ENCODE assay signal across 22 cellular contexts in the genomic region with DNA sequence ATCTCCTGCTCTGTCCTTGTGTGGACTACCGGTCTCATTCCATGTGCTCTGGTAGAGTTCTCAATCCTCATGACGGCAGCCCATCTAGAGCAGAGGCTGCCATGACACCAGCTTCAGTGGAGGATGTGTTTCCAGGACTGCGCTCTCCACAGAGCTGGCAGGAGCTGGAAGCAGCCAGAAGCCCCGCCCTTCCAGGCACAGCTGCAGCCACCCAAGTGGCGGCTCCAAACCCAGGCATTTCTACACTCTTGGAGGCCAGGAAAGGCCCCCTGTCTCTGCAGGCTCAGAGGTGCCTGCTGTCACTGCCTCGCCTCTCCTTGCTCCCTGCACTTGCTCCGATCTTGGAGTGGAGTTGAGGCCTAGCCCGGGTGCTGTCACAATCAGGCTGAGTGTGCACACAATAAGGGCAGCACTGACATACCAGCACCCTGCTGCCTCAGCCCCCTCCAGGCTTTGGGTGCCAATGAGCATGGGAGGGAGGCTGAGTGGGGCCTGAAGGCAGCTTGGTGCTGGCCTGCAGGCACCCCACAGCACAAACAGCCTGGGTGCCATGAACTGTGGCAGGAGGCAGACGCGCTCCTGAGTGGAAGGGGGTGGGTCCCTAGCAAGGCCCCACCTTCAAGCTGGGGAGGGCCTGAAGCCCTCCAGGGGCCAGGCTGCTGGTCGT.
DNase-seq lines count a peak whose midpoint lies in the region; ATAC-seq, FAIRE-seq and TF ChIP-seq lines count a peak whose summit lies in the region.
"Had no signal": no experiment of that assay in that cellular context is flagged by ENCODE, and none has a peak within 500 bp of the region (broad histone marks: within the 10 kb centered on the region; RNA-seq: fewer than 3 reads in every experiment).

No MANE protein-coding gene starts in this region.

- BruUV-seq in K562 (replicated peaks; lab: Mats Ljungman, UMichigan) (no TSS peak), MCF 10A (replicated peaks; lab: Mats Ljungman, UMichigan) (no TSS peak)

- ATAC-seq in K562 (peak; percentile 38; the same call in 2 of the 3 replicates), gastrocnemius medialis (no peak)
- ATAC-seq in stimulated activated effector memory CD8-positive, alpha-beta T cell treated with anti-CD3 and anti-CD28 coated beads, Interleukin-12 subunit alpha, Interleukin-12 subunit beta, amount 100 ng/mL, for 72 hours, result peak; percentile 8
- ATAC-seq: A549, HCT116 had no signal

- no peak for TF ChIP-seq RAD21 in K562 (CRISPR knock-in tag; conservative IDR thresholded peaks at IDR 0.05 in 1 of 2, IDR thresholded peaks at IDR 0.05 in 1 of 2)

- no peak overlapping the region for H2BK12ac ChIP-seq in neuronal stem cell (ENCODE audit: low read length)

- H3K79me1 ChIP-seq in neuronal stem cell (ENCODE audit: low read depth, low read length), result no peaks in the 10 kb centered on the region

- H2BK5ac ChIP-seq in neuronal stem cell (ENCODE audit: low read length), result no peak overlapping the region

- no peak overlapping the region for H4K91ac ChIP-seq in neuronal stem cell (ENCODE audit: low read depth, low read length, poor library complexity)

- H3K36me3 ChIP-seq in BE2C (no peaks in the 10 kb centered on the region), K562 (ENCODE audit: control insufficient read depth, insufficient read depth, low read length) (peaks cover 3% of the 10 kb centered on the region; the same call in 1 of the 3 replicates), neuronal stem cell (replicated peaks in 1 of 2; ENCODE audit: control insufficient read depth in 2 of 2, insufficient read depth in 2 of 2, low read length in 2 of 2) (no peaks in the 10 kb centered on the region), gastrocnemius medialis (no peaks in the 10 kb centered on the region)

- no peaks in the 10 kb centered on the region for H3K27me3 Mint-ChIP-seq in MCF 10A (ENCODE audit: insufficient read depth, unreplicated experiment)
- H3K27me3 Mint-ChIP-seq: CD4-positive, alpha-beta memory T cell had no signal

- H3K4me1 ChIP-seq in BE2C, result no peaks in the 10 kb centered on the region
- peaks cover 0 to 6% of the 10 kb centered on the region in 2 experiments; a peak in 1 of 5 replicates for H3K4me1 ChIP-seq in K562 (replicated peaks in 1 of 2; ENCODE audit: control insufficient read depth in 2 of 2, insufficient read depth in 2 of 2, low read length in 2 of 2)
- no peaks in the 10 kb centered on the region for H3K4me1 ChIP-seq in neuronal stem cell (ENCODE audit: control insufficient read depth in 2 of 2, insufficient read depth in 1 of 2, low read depth in 1 of 2, low read length in 2 of 2)
- H3K4me1 ChIP-seq in gastrocnemius medialis, result no peaks in the 10 kb centered on the region
- H3K4me1 ChIP-seq: A549, BLaER1 had no signal

- H2AFZ ChIP-seq in K562 (ENCODE audit: low read depth, low read length) (no peak overlapping the region), neuronal stem cell (ENCODE audit: low read length) (peak overlapping the region; percentile 40)

- H2AK5ac ChIP-seq in neuronal stem cell (ENCODE audit: low read depth, low read length), result no peak overlapping the region

- H3K4me3 ChIP-seq in BE2C (ENCODE audit: low read depth, low read length) (no peak overlapping the region), K562 (no peak overlapping the region), neuronal stem cell (ENCODE audit: low read length in 2 of 2) (no peak overlapping the region), gastrocnemius medialis (no peak overlapping the region)
- H3K4me3 ChIP-seq: A549, BLaER1 had no signal

- H3K27ac ChIP-seq in K562 (ENCODE audit: extremely low read depth, low read depth, low read length), result no peak overlapping the region
- no peak overlapping the region for H3K27ac ChIP-seq in neuronal stem cell (replicated peaks; ENCODE audit: low read length)
- H3K27ac ChIP-seq in gastrocnemius medialis, result no peak overlapping the region
- H3K27ac ChIP-seq: 22Rv1, A549, BLaER1 had no signal

- no peaks in the 10 kb centered on the region for H3K36me3 Mint-ChIP-seq in stimulated activated effector memory CD8-positive, alpha-beta T cell treated with anti-CD3 and anti-CD28 coated beads, Interleukin-12 subunit alpha, Interleukin-12 subunit beta, amount 100 ng/mL, for 72 hours
- H3K36me3 Mint-ChIP-seq in MCF 10A (ENCODE audit: insufficient read depth, unreplicated experiment), result peaks cover 2% of the 10 kb centered on the region
- H3K36me3 Mint-ChIP-seq: CD14-positive monocyte had no signal

- H3K9me3 ChIP-seq in BE2C (no peaks in the 10 kb centered on the region), K562 (replicated peaks; ENCODE audit: control insufficient read depth, insufficient read depth, low read depth, low read length) (no peaks in the 10 kb centered on the region), neuronal stem cell (replicated peaks in 1 of 2; ENCODE audit: control insufficient read depth in 2 of 2, insufficient read depth in 1 of 2, low read depth in 1 of 2, low read length in 2 of 2) (peaks cover 0 to 3% of the 10 kb centered on the region in 2 donors), gastrocnemius medialis (no peaks in the 10 kb centered on the region)
- H3K9me3 ChIP-seq: A549 had no signal

- no peak overlapping the region for H3K23ac ChIP-seq in neuronal stem cell (ENCODE audit: low read depth, low read length, poor library complexity)

- no peak overlapping the region for H3K18ac ChIP-seq in neuronal stem cell (ENCODE audit: low read length)

- no peak overlapping the region for H3K27ac Mint-ChIP-seq in stimulated activated effector memory CD8-positive, alpha-beta T cell treated with anti-CD3 and anti-CD28 coated beads, Interleukin-12 subunit alpha, Interleukin-12 subunit beta, amount 100 ng/mL, for 72 hours
- H3K27ac Mint-ChIP-seq in MCF 10A (ENCODE audit: low read depth, unreplicated experiment), result no peak overlapping the region
- H3K27ac Mint-ChIP-seq: CD14-positive monocyte; CD4-positive, alpha-beta memory T cell; HFFc6 had no signal

- peaks cover 5% of the 10 kb centered on the region for H3K4me1 Mint-ChIP-seq in stimulated activated effector memory CD8-positive, alpha-beta T cell treated with anti-CD3 and anti-CD28 coated beads, Interleukin-12 subunit alpha, Interleukin-12 subunit beta, amount 100 ng/mL, for 72 hours
- H3K4me1 Mint-ChIP-seq in MCF 10A (ENCODE audit: insufficient read depth, unreplicated experiment), result no peaks in the 10 kb centered on the region
- H3K4me1 Mint-ChIP-seq: CD14-positive monocyte had no signal

- POLR2A ChIA-PET in K562 (lab: Yijun Ruan, JAX) (no interaction called here), MCF 10A (lab: Yijun Ruan, JAX) (no interaction called here)

- WGBS in K562 (ENCODE audit: insufficient coverage, low coverage, missing lambda C conversion rate), result 90% methylated on average over 11 of the region's 11 CpGs
- no CpG with 5 or more reads among the region's 11 CpGs for WGBS in neuronal stem cell (ENCODE audit: extremely low coverage in 2 of 2, insufficient read length in 2 of 2, insufficient replicate concordance in 1 of 2), 2 donors

- in situ Hi-C loops in K562 (cut with MboI) (no loop called here), gastrocnemius medialis (cut with MboI; ENCODE audit: low sequenced_read_pairs in 4 of 4) (no loop called here)

- H4K20me1 ChIP-seq in K562 (replicated peaks; ENCODE audit: control insufficient read depth, insufficient read depth, low read length), result no peaks in the 10 kb centered on the region
- H4K20me1 ChIP-seq: BLaER1 had no signal

- no peak for TF ChIP-seq EP300 in K562 (IDR thresholded peaks at IDR 0.05; ENCODE audit: low read length)

- no peak overlapping the region for H3K4me3 Mint-ChIP-seq in stimulated activated effector memory CD8-positive, alpha-beta T cell treated with anti-CD3 and anti-CD28 coated beads, Interleukin-12 subunit alpha, Interleukin-12 subunit beta, amount 100 ng/mL, for 72 hours
- H3K4me3 Mint-ChIP-seq in MCF 10A (ENCODE audit: unreplicated experiment), result no peak overlapping the region
- H3K4me3 Mint-ChIP-seq: CD14-positive monocyte; CD4-positive, alpha-beta memory T cell; HFFc6 had no signal

- intact Hi-C loops in K562 (cut with micrococcal nuclease) (no loop called here), MCF 10A (cut with micrococcal nuclease) (no loop called here), gastrocnemius medialis (cut with DNase I; ENCODE audit: low total_unique reads) (no loop called here)

- CTCF ChIA-PET in K562 (lab: Yijun Ruan, JAX; ENCODE audit: low intra/inter-chr PET ratio) (no interaction called here), MCF 10A (lab: Yijun Ruan, JAX) (interaction anchor here (0.7 to 1.1 kb wide), 2 partner anchors 9 to 12 kb away, joined by 3 to 4 read pairs; no protein-coding TSS in a partner anchor)

- H2BK15ac ChIP-seq in neuronal stem cell (ENCODE audit: low read length), result no peak overlapping the region

- no peak overlapping the region for H3K14ac ChIP-seq in neuronal stem cell (ENCODE audit: low read length)

- H3K27me3 ChIP-seq in BE2C, result no peaks in the 10 kb centered on the region
- no peaks in the 10 kb centered on the region for H3K27me3 ChIP-seq in K562 (ENCODE audit: control insufficient read depth in 2 of 2, insufficient read depth in 2 of 2, low read length in 2 of 2)
- no peaks in the 10 kb centered on the region for H3K27me3 ChIP-seq in neuronal stem cell (ENCODE audit: control insufficient read depth in 3 of 3, insufficient read depth in 3 of 3, low read depth in 1 of 3, low read length in 3 of 3)
- no peaks in the 10 kb centered on the region for H3K27me3 ChIP-seq in gastrocnemius medialis
- H3K27me3 ChIP-seq: BLaER1 had no signal

- H4K8ac ChIP-seq in neuronal stem cell (ENCODE audit: low read depth, low read length), result no peak overlapping the region

- no peak overlapping the region for H3K4ac ChIP-seq in neuronal stem cell (ENCODE audit: low read length)

- H3K9ac ChIP-seq in K562 (ENCODE audit: insufficient read depth in 1 of 2, low read depth in 2 of 2, low read length in 2 of 2), result no peak overlapping the region; a peak in 1 of 4 replicates
- H3K9ac ChIP-seq in neuronal stem cell (ENCODE audit: low read depth, low read length, poor library complexity), result no peak overlapping the region
- H3K9ac ChIP-seq: BLaER1 had no signal

- H3K4me2 ChIP-seq in K562 (ENCODE audit: insufficient read depth, low read length) (no peak overlapping the region), neuronal stem cell (ENCODE audit: insufficient read depth, low read length, poor library complexity, severe bottlenecking) (no peak overlapping the region)
- H3K4me2 ChIP-seq: A549, BLaER1 had no signal

- no peaks in the 10 kb centered on the region for H3K79me2 ChIP-seq in K562 (ENCODE audit: control insufficient read depth, insufficient read depth, low read length)

- FAIRE-seq in K562 (lab: Jason Lieb, UNC), result no peak
- FAIRE-seq: A549, HTR-8/SVneo had no signal

- no peak overlapping the region for H2BK120ac ChIP-seq in neuronal stem cell (ENCODE audit: low read depth, low read length)

- H3K9me3 Mint-ChIP-seq in stimulated activated effector memory CD8-positive, alpha-beta T cell treated with anti-CD3 and anti-CD28 coated beads, Interleukin-12 subunit alpha, Interleukin-12 subunit beta, amount 100 ng/mL, for 72 hours, result no peaks in the 10 kb centered on the region
- H3K9me3 Mint-ChIP-seq in MCF 10A (ENCODE audit: unreplicated experiment), result no peaks in the 10 kb centered on the region
- H3K9me3 Mint-ChIP-seq: CD4-positive, alpha-beta memory T cell; HFFc6 had no signal

- DNase-seq in BE2C (peak; percentile 14), K562 (ENCODE audit: extremely low read depth in 1 of 4, low spot score in 3 of 4) (no peak), neuronal stem cell (ENCODE audit: low spot score) (no peak), MCF 10A (ENCODE audit: unreplicated experiment) (no peak), gastrocnemius medialis (no peak), NAMALWA (ENCODE audit: low spot score) (no peak)
- DNase-seq in stimulated activated effector memory CD8-positive, alpha-beta T cell treated with anti-CD3 and anti-CD28 coated beads, Interleukin-12 subunit alpha, Interleukin-12 subunit beta, amount 100 ng/mL, for 72 hours (ENCODE audit: low spot score in 2 of 2), result no peak
- no peak for DNase-seq in activated CD4-positive, CD25-positive, alpha-beta regulatory T cell treated with anti-CD3 and anti-CD28 coated beads, Interleukin-2, amount 50 U/mL, for 72 hours
- DNase-seq: AML-193; Calu3; CD4-positive, alpha-beta memory T cell; DMS79 treated with DMSO at 0.1 percent for 48 hours; GF-D8; GOT3; H7; HFFc6 had no signal

- TF ChIP-seq POLR2A in K562 (conservative IDR thresholded peaks at IDR 0.05) (no peak), gastrocnemius medialis (IDR thresholded peaks at IDR 0.05) (no peak)

- TF ChIP-seq CTCF in BE2C (IDR thresholded peaks at IDR 0.05; ENCODE audit: low read depth, low read length) (no peak), K562 (IDR thresholded peaks at IDR 0.05 in 2 of 3, conservative IDR thresholded peaks at IDR 0.05 in 1 of 3; ENCODE audit: insufficient read depth in 2 of 3, low read depth in 1 of 3, low read length in 3 of 3) (no peak), MCF 10A (IDR thresholded peaks at IDR 0.05; ENCODE audit: unreplicated experiment) (no peak), gastrocnemius medialis (IDR thresholded peaks at IDR 0.05 in 4 of 5, conservative IDR thresholded peaks at IDR 0.05 in 1 of 5) (no peak)

- H3K9me1 ChIP-seq in K562 (ENCODE audit: control insufficient read depth, insufficient read depth, low read length), result no peaks in the 10 kb centered on the region

Comparison
In these comparisons a context has a peak if more than half of its experiments do, and no peak if none do; other contexts are left out.
1. ATAC-seq: peak in K562 (single experiment) and stimulated activated effector memory CD8-positive, alpha-beta T cell treated with anti-CD3 and anti-CD28 coated beads, Interleukin-12 subunit alpha, Interleukin-12 subunit beta, amount 100 ng/mL, for 72 hours (single experiment); none in gastrocnemius medialis (0 of 2).